Comparison of ENCODE assay signal across 19 cellular contexts in genomic region chr12:113320401-113320800, GRCh38. TPM values are rescaled to one million over a fixed set of nuclear protein-coding genes. Genes with fewer than 3 reads are reported as not detected.
DNase-seq lines count a peak whose midpoint lies in the region; ATAC-seq and TF ChIP-seq lines count a peak whose summit lies in the region.
"Had no signal": no experiment of that assay in that cellular context is flagged by ENCODE, and none has a peak within 500 bp of the region (broad histone marks: within the 10 kb centered on the region; RNA-seq: fewer than 3 reads in every experiment).

No MANE protein-coding gene starts in this region.

- H3K36me3 ChIP-seq in GM23338 (ENCODE audit: insufficient read depth): no peaks in the 10 kb centered on the region; the same call in 1 of the 2 replicates

- no peaks in the 10 kb centered on the region for H3K4me1 ChIP-seq in GM23338 (ENCODE audit: insufficient read depth)
- H3K4me1 ChIP-seq: BLaER1 had no signal

- POLR2A ChIA-PET in T-cell (lab: Charles Lee): no interaction called here
- POLR2A ChIA-PET in CD4-positive, alpha-beta T cell (lab: Charles Lee): no interaction called here

- no peak overlapping the region for H3K4me3 ChIP-seq in GM23338
- H3K4me3 ChIP-seq: BLaER1 had no signal

- H3K27me3 Mint-ChIP-seq in GM23338 (ENCODE audit: insufficient read depth, low read depth, poor library complexity): peaks cover 2% of the 10 kb centered on the region
- H3K27me3 Mint-ChIP-seq in dendritic cell treated with granulocyte-macrophage colony-stimulating factor and Interleukin-4, amounts not matched to agents 40 ng/mL and 50 ng/mL, for 4 days: no peaks in the 10 kb centered on the region
- H3K27me3 Mint-ChIP-seq in neural crest cell (ENCODE audit: low read depth): no peaks in the 10 kb centered on the region
- no peaks in the 10 kb centered on the region for H3K27me3 Mint-ChIP-seq in T-cell
- no peaks in the 10 kb centered on the region for H3K27me3 Mint-ChIP-seq in CD4-positive, alpha-beta T cell
- H3K27me3 Mint-ChIP-seq: B cell; CD4-positive, CD25-positive, alpha-beta regulatory T cell had no signal

- H3K4me3 Mint-ChIP-seq in GM23338: no peak overlapping the region
- H3K4me3 Mint-ChIP-seq in dendritic cell treated with granulocyte-macrophage colony-stimulating factor and Interleukin-4, amounts not matched to agents 40 ng/mL and 50 ng/mL, for 4 days: no peak overlapping the region
- no peak overlapping the region for H3K4me3 Mint-ChIP-seq in neural crest cell
- H3K4me3 Mint-ChIP-seq in T-cell: no peak overlapping the region
- no peak overlapping the region for H3K4me3 Mint-ChIP-seq in CD4-positive, alpha-beta T cell
- H3K4me3 Mint-ChIP-seq: B cell, H9, HFFc6 had no signal

- H3K27ac ChIP-seq in GM23338 (ENCODE audit: low read depth): no peak overlapping the region
- no peak overlapping the region for H3K27ac ChIP-seq in CD4-positive, alpha-beta T cell (ENCODE audit: low read depth, low read length)
- H3K27ac ChIP-seq: 22Rv1, BLaER1, C4-2B had no signal

- TF ChIP-seq CTCF in GM23338 (conservative IDR thresholded peaks at IDR 0.05; ENCODE audit: low read depth in 2 of 2) (no peak), neural crest cell (conservative IDR thresholded peaks at IDR 0.05) (no peak)
- no peak for TF ChIP-seq CTCF in CD4-positive, alpha-beta T cell (IDR thresholded peaks at IDR 0.05)

- no peaks in the 10 kb centered on the region for H4K20me1 ChIP-seq in GM23338 (replicated peaks; ENCODE audit: insufficient read depth)
- H4K20me1 ChIP-seq: BLaER1 had no signal

- H3K27ac Mint-ChIP-seq in GM23338: no peak overlapping the region
- peak overlapping the region; percentile 63 for H3K27ac Mint-ChIP-seq in dendritic cell treated with granulocyte-macrophage colony-stimulating factor and Interleukin-4, amounts not matched to agents 40 ng/mL and 50 ng/mL, for 4 days
- H3K27ac Mint-ChIP-seq in neural crest cell (ENCODE audit: unreplicated experiment): peak overlapping the region; percentile 43
- H3K27ac Mint-ChIP-seq in T-cell: no peak overlapping the region
- H3K27ac Mint-ChIP-seq in CD4-positive, alpha-beta T cell: no peak overlapping the region
- H3K27ac Mint-ChIP-seq: B cell, HFFc6 had no signal

- H3K4me1 Mint-ChIP-seq in GM23338 (peaks cover 3% of the 10 kb centered on the region; the same call in 1 of the 3 replicates), neural crest cell (peaks cover 3% of the 10 kb centered on the region), T-cell (peaks cover 14 to 27% (median 16%) of the 10 kb centered on the region in 3 donors)
- peaks cover 23% of the 10 kb centered on the region for H3K4me1 Mint-ChIP-seq in dendritic cell treated with granulocyte-macrophage colony-stimulating factor and Interleukin-4, amounts not matched to agents 40 ng/mL and 50 ng/mL, for 4 days (ENCODE audit: low read depth)
- H3K4me1 Mint-ChIP-seq in CD4-positive, alpha-beta T cell (ENCODE audit: low read depth): peaks cover 14% of the 10 kb centered on the region

- H3F3A ChIP-seq in GM23338 (replicated peaks; ENCODE audit: low read depth): peaks cover 8% of the 10 kb centered on the region

- no peaks in the 10 kb centered on the region for H3K79me2 ChIP-seq in GM23338 (replicated peaks; ENCODE audit: insufficient read depth)

- DNase-seq in GM23338 (ENCODE audit: low spot score) (no peak), neural crest cell (ENCODE audit: low read depth, low spot score) (no peak), HCEC 1CT (no peak), T-cell (no peak)
- DNase-seq in CD4-positive, alpha-beta T cell: no peak
- DNase-seq: Calu3; CD4-positive, CD25-positive, alpha-beta regulatory T cell; COR-L47; DMS53; DMS79 treated with DMSO at 0.1 percent for 48 hours; GF-D8; GOT3; H9; HFFc6 had no signal

- CTCF ChIA-PET in T-cell (lab: Charles Lee): interaction anchor here in 1 of 2 donors (0.6 kb wide), 1 partner anchor 9 kb away, joined by 9 read pairs; no protein-coding TSS in a partner anchor
- CTCF ChIA-PET in CD4-positive, alpha-beta T cell (lab: Charles Lee): no interaction called here

- H3K36me3 Mint-ChIP-seq in GM23338 (ENCODE audit: low read depth) (peaks cover 22% of the 10 kb centered on the region), neural crest cell (ENCODE audit: low read depth) (peaks cover 7% of the 10 kb centered on the region), T-cell (peaks cover 57% of the 10 kb centered on the region)
- peaks cover 96% of the 10 kb centered on the region for H3K36me3 Mint-ChIP-seq in dendritic cell treated with granulocyte-macrophage colony-stimulating factor and Interleukin-4, amounts not matched to agents 40 ng/mL and 50 ng/mL, for 4 days (ENCODE audit: low read depth)
- H3K36me3 Mint-ChIP-seq in CD4-positive, alpha-beta T cell (ENCODE audit: low read depth): peaks cover 87% of the 10 kb centered on the region

- H2AFZ ChIP-seq in GM23338: no peak overlapping the region

- no peaks in the 10 kb centered on the region for H3K27me3 ChIP-seq in GM23338 (ENCODE audit: insufficient read depth)
- no peaks in the 10 kb centered on the region for H3K27me3 ChIP-seq in CD4-positive, alpha-beta T cell (ENCODE audit: control insufficient read depth, insufficient read depth, low read length)
- H3K27me3 ChIP-seq: BLaER1 had no signal

- H3K9me3 Mint-ChIP-seq in GM23338 (no peaks in the 10 kb centered on the region), neural crest cell (no peaks in the 10 kb centered on the region), T-cell (no peaks in the 10 kb centered on the region)
- H3K9me3 Mint-ChIP-seq in dendritic cell treated with granulocyte-macrophage colony-stimulating factor and Interleukin-4, amounts not matched to agents 40 ng/mL and 50 ng/mL, for 4 days: peaks cover 7% of the 10 kb centered on the region
- H3K9me3 Mint-ChIP-seq in CD4-positive, alpha-beta T cell: no peaks in the 10 kb centered on the region
- H3K9me3 Mint-ChIP-seq: CD4-positive, CD25-positive, alpha-beta regulatory T cell; HFFc6 had no signal

- no peak overlapping the region for H3K4me2 ChIP-seq in GM23338
- H3K4me2 ChIP-seq: BLaER1 had no signal

- H3K9me3 ChIP-seq in CD4-positive, alpha-beta T cell (ENCODE audit: control insufficient read depth, low read length): no peaks in the 10 kb centered on the region

- ATAC-seq in GM23338 (peak; percentile 72), T-cell (replicated peaks in 1 of 4) (no peak)
- ATAC-seq in CD4-positive, alpha-beta T cell (ENCODE audit: poor library complexity): no peak

- no peaks in the 10 kb centered on the region for H3K9me2 ChIP-seq in GM23338 (ENCODE audit: insufficient read depth)

- intact Hi-C loops in dendritic cell treated with granulocyte-macrophage colony-stimulating factor and Interleukin-4, amounts not matched to agents 40 ng/mL and 50 ng/mL, for 4 days (cut with micrococcal nuclease): no loop called here
- intact Hi-C loops in CD4-positive, alpha-beta T cell (cut with DNase I, micrococcal nuclease): no loop called here

TF ChIP-seq in GM23338, 12 proteins besides CTCF, POLR2A, EP300 and RAD21:
- TF ChIP-seq REST (IDR thresholded peaks at IDR 0.05; ENCODE audit: unreplicated experiment) (no peak), EZH2 (IDR thresholded peaks at IDR 0.05; ENCODE audit: low read depth, unreplicated experiment) (no peak), ZNF331 (CRISPR knock-in tag; IDR thresholded peaks at IDR 0.05; ENCODE audit: low read depth) (no peak)

RNA-seq across cellular contexts. Expression of gene SLC8B1, which starts 14.5 kb away (rescaled TPM):
- total RNA-seq in GM23338 (2014; rRNA removed; shearing (Covaris generic)): 8.9 and 13.4 TPM in 2 replicates
- 5.3 and 6.0 TPM in 2 replicates for polyA plus RNA-seq in GM23338 (2016; fragmentation: Nextera tagmentation; extraction: Ambion mirVana)
- total RNA-seq in neural crest cell (7.1 and 7.3 TPM in 2 replicates), T-cell (100 to 1,000 TPM in 3 of 5 donors, 10 to 100 TPM in 2; 76.7 to 120 (median 102) TPM)
- total RNA-seq in CD4-positive, alpha-beta T cell: 10 to 100 TPM; 85.3 to 92.7 TPM

RNA-seq across cellular contexts. Expression of gene PLBD2, which starts 38.0 kb away (rescaled TPM):
- 37.0 and 37.1 TPM in 2 replicates for total RNA-seq in GM23338 (2014; rRNA removed; shearing (Covaris generic))
- 10.2 and 10.4 TPM in 2 replicates for polyA plus RNA-seq in GM23338 (2016; fragmentation: Nextera tagmentation; extraction: Ambion mirVana)
- total RNA-seq in neural crest cell (33.4 and 36.6 TPM in 2 replicates), T-cell (10 to 100 TPM; 14.1 to 19.0 (median 15.1) TPM)
- 10 to 100 TPM; 10.4 to 12.2 TPM for total RNA-seq in CD4-positive, alpha-beta T cell

Comparison
In these comparisons a context has a peak if more than half of its experiments do, and no peak if none do; other contexts are left out.
1. H3K27ac Mint-ChIP-seq: peak in dendritic cell treated with granulocyte-macrophage colony-stimulating factor and Interleukin-4, amounts not matched to agents 40 ng/mL and 50 ng/mL, for 4 days (single experiment) and neural crest cell (single experiment); none in GM23338 (single experiment), T-cell (0 of 2) and CD4-positive, alpha-beta T cell (single experiment).